Comparison of ENCODE assay signal across 1 cellular context in genomic region chr1:165137551-165138316, GRCh38.
TF ChIP-seq lines count a peak whose summit lies in the region.

No MANE protein-coding gene starts in this region.

TF ChIP-seq in HepG2, 621 proteins besides CTCF, POLR2A, EP300 and RAD21 (continued from another document and continues in another):
- TF ChIP-seq ZNF609 (CRISPR knock-in tag; IDR thresholded peaks at IDR 0.05; ENCODE audit: borderline replicate concordance): peak; percentile 76; the same call in 1 of the 2 replicates
- TF ChIP-seq ZNF775 (CRISPR knock-in tag; IDR thresholded peaks at IDR 0.05; ENCODE audit: borderline replicate concordance): no peak
- no peak for TF ChIP-seq KDM5B (CRISPR knock-in tag; IDR thresholded peaks at IDR 0.05; ENCODE audit: borderline replicate concordance)
- TF ChIP-seq EZH2 (conservative IDR thresholded peaks at IDR 0.05; ENCODE audit: low read depth, low read length): no peak
- peak; percentile 79 for TF ChIP-seq DPF2 (CRISPR knock-in tag; IDR thresholded peaks at IDR 0.05; ENCODE audit: borderline replicate concordance, low read depth)
- TF ChIP-seq, protein P1, sequence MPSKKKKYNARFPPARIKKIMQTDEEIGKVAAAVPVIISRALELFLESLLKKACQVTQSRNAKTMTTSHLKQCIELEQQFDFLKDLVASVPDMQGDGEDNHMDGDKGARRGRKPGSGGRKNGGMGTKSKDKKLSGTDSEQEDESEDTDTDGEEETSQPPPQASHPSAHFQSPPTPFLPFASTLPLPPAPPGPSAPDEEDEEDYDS (CRISPR knock-in tag; IDR thresholded peaks at IDR 0.05): no peak
- no peak for TF ChIP-seq ZNF7 (CRISPR knock-in tag; IDR thresholded peaks at IDR 0.05)
- no peak for TF ChIP-seq NPAS2 (CRISPR knock-in tag; IDR thresholded peaks at IDR 0.05; ENCODE audit: borderline replicate concordance)
- no peak for TF ChIP-seq CHCHD3 (CRISPR knock-in tag; IDR thresholded peaks at IDR 0.05)
- no peak for TF ChIP-seq ZNF17 (CRISPR knock-in tag; IDR thresholded peaks at IDR 0.05)
- TF ChIP-seq, protein P2, sequence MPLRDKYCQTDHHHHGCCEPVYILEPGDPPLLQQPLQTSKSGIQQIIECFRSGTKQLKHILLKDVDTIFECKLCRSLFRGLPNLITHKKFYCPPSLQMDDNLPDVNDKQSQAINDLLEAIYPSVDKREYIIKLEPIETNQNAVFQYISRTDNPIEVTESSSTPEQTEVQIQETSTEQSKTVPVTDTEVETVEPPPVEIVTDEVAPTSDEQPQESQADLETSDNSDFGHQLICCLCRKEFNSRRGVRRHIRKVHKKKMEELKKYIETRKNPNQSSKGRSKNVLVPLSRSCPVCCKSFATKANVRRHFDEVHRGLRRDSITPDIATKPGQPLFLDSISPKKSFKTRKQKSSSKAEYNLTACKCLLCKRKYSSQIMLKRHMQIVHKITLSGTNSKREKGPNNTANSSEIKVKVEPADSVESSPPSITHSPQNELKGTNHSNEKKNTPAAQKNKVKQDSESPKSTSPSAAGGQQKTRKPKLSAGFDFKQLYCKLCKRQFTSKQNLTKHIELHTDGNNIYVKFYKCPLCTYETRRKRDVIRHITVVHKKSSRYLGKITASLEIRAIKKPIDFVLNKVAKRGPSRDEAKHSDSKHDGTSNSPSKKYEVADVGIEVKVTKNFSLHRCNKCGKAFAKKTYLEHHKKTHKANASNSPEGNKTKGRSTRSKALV (CRISPR knock-in tag; IDR thresholded peaks at IDR 0.05): no peak
- no peak for TF ChIP-seq ZNF260 (CRISPR knock-in tag; IDR thresholded peaks at IDR 0.05; ENCODE audit: borderline replicate concordance, low read depth)
- TF ChIP-seq, protein P3, sequence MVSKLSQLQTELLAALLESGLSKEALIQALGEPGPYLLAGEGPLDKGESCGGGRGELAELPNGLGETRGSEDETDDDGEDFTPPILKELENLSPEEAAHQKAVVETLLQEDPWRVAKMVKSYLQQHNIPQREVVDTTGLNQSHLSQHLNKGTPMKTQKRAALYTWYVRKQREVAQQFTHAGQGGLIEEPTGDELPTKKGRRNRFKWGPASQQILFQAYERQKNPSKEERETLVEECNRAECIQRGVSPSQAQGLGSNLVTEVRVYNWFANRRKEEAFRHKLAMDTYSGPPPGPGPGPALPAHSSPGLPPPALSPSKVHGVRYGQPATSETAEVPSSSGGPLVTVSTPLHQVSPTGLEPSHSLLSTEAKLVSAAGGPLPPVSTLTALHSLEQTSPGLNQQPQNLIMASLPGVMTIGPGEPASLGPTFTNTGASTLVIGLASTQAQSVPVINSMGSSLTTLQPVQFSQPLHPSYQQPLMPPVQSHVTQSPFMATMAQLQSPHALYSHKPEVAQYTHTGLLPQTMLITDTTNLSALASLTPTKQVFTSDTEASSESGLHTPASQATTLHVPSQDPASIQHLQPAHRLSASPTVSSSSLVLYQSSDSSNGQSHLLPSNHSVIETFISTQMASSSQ (IDR thresholded peaks at IDR 0.05; ENCODE audit: low read depth): no peak
- TF ChIP-seq, protein P3 (CRISPR knock-in tag; IDR thresholded peaks at IDR 0.05; ENCODE audit: borderline replicate concordance): peak; percentile 54; the same call in 1 of the 2 replicates
- no peak for TF ChIP-seq ZBTB8A (CRISPR knock-in tag; IDR thresholded peaks at IDR 0.05; ENCODE audit: borderline replicate concordance, low read depth)
- no peak for TF ChIP-seq SMARCE1 (IDR thresholded peaks at IDR 0.05; ENCODE audit: borderline replicate concordance)
- no peak for TF ChIP-seq ZNF180 (CRISPR knock-in tag; IDR thresholded peaks at IDR 0.05; ENCODE audit: borderline replicate concordance, low read depth)
- TF ChIP-seq, protein P4, sequence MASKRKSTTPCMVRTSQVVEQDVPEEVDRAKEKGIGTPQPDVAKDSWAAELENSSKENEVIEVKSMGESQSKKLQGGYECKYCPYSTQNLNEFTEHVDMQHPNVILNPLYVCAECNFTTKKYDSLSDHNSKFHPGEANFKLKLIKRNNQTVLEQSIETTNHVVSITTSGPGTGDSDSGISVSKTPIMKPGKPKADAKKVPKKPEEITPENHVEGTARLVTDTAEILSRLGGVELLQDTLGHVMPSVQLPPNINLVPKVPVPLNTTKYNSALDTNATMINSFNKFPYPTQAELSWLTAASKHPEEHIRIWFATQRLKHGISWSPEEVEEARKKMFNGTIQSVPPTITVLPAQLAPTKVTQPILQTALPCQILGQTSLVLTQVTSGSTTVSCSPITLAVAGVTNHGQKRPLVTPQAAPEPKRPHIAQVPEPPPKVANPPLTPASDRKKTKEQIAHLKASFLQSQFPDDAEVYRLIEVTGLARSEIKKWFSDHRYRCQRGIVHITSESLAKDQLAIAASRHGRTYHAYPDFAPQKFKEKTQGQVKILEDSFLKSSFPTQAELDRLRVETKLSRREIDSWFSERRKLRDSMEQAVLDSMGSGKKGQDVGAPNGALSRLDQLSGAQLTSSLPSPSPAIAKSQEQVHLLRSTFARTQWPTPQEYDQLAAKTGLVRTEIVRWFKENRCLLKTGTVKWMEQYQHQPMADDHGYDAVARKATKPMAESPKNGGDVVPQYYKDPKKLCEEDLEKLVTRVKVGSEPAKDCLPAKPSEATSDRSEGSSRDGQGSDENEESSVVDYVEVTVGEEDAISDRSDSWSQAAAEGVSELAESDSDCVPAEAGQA (IDR thresholded peaks at IDR 0.05; ENCODE audit: low read depth): no peak
- TF ChIP-seq, protein P4 (CRISPR knock-in tag; IDR thresholded peaks at IDR 0.05; ENCODE audit: borderline replicate concordance): no peak
- TF ChIP-seq NFE2 (CRISPR knock-in tag; IDR thresholded peaks at IDR 0.05): no peak
- TF ChIP-seq MTA3 (CRISPR knock-in tag; IDR thresholded peaks at IDR 0.05): no peak
- TF ChIP-seq ZBTB4 (CRISPR knock-in tag; IDR thresholded peaks at IDR 0.05; ENCODE audit: borderline replicate concordance): no peak
- TF ChIP-seq AFF4 (CRISPR knock-in tag; IDR thresholded peaks at IDR 0.05): no peak
- TF ChIP-seq, protein P5, sequence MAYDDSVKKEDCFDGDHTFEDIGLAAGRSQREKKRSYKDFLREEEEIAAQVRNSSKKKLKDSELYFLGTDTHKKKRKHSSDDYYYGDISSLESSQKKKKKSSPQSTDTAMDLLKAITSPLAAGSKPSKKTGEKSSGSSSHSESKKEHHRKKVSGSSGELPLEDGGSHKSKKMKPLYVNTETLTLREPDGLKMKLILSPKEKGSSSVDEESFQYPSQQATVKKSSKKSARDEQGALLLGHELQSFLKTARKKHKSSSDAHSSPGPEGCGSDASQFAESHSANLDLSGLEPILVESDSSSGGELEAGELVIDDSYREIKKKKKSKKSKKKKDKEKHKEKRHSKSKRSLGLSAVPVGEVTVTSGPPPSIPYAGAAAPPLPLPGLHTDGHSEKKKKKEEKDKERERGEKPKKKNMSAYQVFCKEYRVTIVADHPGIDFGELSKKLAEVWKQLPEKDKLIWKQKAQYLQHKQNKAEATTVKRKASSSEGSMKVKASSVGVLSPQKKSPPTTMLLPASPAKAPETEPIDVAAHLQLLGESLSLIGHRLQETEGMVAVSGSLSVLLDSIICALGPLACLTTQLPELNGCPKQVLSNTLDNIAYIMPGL (CRISPR knock-in tag; IDR thresholded peaks at IDR 0.05; ENCODE audit: borderline replicate concordance in 1 of 2, low read depth in 1 of 2): no peak
- no peak for TF ChIP-seq ZNF709 (CRISPR knock-in tag; IDR thresholded peaks at IDR 0.05)
